ENCODE assay signal across 8 cellular contexts in the genomic region with DNA sequence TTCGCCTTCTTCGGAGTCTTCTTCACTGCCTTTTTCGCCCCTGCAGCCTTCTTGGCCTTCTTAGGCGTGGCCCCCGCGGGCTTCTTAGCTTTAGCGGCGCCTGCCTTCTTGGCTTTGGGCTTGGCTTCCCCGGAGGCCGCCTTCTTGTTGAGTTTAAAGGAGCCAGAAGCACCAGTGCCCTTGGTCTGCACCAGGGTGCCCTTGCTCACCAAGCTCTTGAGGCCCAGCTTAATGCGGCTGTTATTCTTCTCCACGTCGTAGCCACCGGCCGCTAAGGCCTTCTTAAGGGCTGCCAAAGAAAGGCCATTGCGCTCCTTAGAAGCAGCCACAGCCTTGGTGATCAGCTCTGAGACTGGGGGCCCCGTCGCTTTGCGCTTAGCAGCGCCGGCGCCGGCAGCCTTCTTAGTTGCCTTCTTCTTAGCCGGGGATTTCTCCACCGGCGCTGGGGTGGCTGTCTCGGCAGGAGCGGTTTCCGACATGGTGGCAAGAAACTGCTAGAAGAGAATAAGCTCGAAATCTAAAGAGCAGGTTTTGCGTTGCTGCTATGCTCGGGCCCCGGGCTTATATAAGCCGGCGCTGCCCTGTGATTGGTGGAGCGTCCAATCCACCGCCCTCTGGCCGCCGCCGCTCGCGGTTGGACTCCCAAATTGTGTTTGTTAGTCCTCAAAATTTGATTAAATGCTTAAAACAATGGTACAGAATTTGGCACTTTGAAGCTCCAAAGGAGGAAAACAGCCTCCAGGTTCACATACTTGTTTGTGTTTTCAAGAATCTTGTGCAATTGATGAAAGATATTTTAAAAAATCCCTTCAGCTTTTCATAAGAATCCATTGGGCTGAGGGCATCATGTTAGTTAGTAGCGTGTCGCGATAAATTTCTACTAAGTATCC. TPM values are rescaled to one million over a fixed set of nuclear protein-coding genes. Genes with fewer than 3 reads are reported as not detected.
DNase-seq lines count a peak whose midpoint lies in the region; ATAC-seq lines count a peak whose summit lies in the region.

No MANE protein-coding gene starts in this region.

- DNase-seq in AG08396 (ENCODE audit: low spot score) (peak; percentile 85), LHCN-M2 (ENCODE audit: low read depth) (peak; percentile 91), SKM-1 treated with dmso at 0.1 percent for 144 hours (lab: John Stamatoyannopoulos, UW; ENCODE audit: unreplicated experiment) (peak; percentile 71), adipocyte (ENCODE audit: low read depth) (peak; percentile 86), right cardiac atrium (peak; percentile 67 to 88 (median 85)), sciatic nerve (ENCODE audit: low spot score) (peak; percentile 80), SIG-M5 treated with dmso at 0.1 percent for 504 hours (lab: John Stamatoyannopoulos, UW; ENCODE audit: unreplicated experiment) (no peak)

- H3K36me3 ChIP-seq in adipocyte (ENCODE audit: control insufficient read depth, insufficient read depth, low read length, severe bottlenecking) = no peaks in the 10 kb centered on the region

- H3K9me3 ChIP-seq in adipocyte (ENCODE audit: control insufficient read depth, low read length) (no peaks in the 10 kb centered on the region), right cardiac atrium (ENCODE audit: control insufficient read depth, low read length) (no peaks in the 10 kb centered on the region)

- peaks cover 27% of the 10 kb centered on the region for H3K4me1 ChIP-seq in adipocyte (ENCODE audit: control insufficient read depth, insufficient read depth, low read length)
- peaks cover 8% of the 10 kb centered on the region for H3K4me1 ChIP-seq in right cardiac atrium (ENCODE audit: control insufficient read depth, insufficient read depth, low read length)

- intact Hi-C loops in right cardiac atrium (cut with DNase I) = no loop called here
- intact Hi-C loops in sciatic nerve (cut with DNase I) = no loop called here

- H3K9ac ChIP-seq in adipocyte (ENCODE audit: low read length) = peak overlapping the region; percentile 82

- H3K27me3 ChIP-seq in adipocyte (replicated peaks; ENCODE audit: control insufficient read depth, insufficient read depth, low read length) (no peaks in the 10 kb centered on the region), right cardiac atrium (ENCODE audit: control insufficient read depth, insufficient read depth) (no peaks in the 10 kb centered on the region)

- ATAC-seq in GM19351 (IDR thresholded peaks at IDR 0.05; ENCODE audit: unreplicated experiment) (peak; percentile 23), right cardiac atrium (peak; percentile 37 to 48), sciatic nerve (peak; percentile 46)

- peak overlapping the region; percentile 88 for H3K4me3 ChIP-seq in adipocyte (ENCODE audit: low read length)
- peak overlapping the region; percentile 81 for H3K4me3 ChIP-seq in right cardiac atrium (ENCODE audit: low read length)

- 2% methylated on average over 45 of the region's 45 CpGs for WGBS in right cardiac atrium

- peak overlapping the region; percentile 16 for H3K27ac ChIP-seq in right cardiac atrium (ENCODE audit: low read length)

RNA-seq across cellular contexts. Expression of a gene that starts 44.9 kb away (rescaled TPM):
- total RNA-seq in LHCN-M2 (2014; rRNA removed) (not detected in 2 replicates), right cardiac atrium (not detected), sciatic nerve (not detected)
- not detected for polyA plus RNA-seq in LHCN-M2 (2012)
- not detected for polyA plus RNA-seq in right cardiac atrium
